1 cellular context compared by ENCODE assay signal in genomic region chr11:64894070-64894811, GRCh38.
TF ChIP-seq lines count a peak whose summit lies in the region.

No MANE protein-coding gene starts in this region.

TF ChIP-seq in IMR-90, 13 proteins besides CTCF, POLR2A, EP300 and RAD21 (continued from another document):
- TF ChIP-seq MAZ (IDR thresholded peaks at IDR 0.05; ENCODE audit: borderline replicate concordance, low read depth, low read length) = 0 out of 2 replicates have a peak, but pooled peaks have one; percentile 42
- no peak for TF ChIP-seq BHLHE40 (IDR thresholded peaks at IDR 0.05; ENCODE audit: low read depth, low read length)
- peak; percentile 95 for TF ChIP-seq SMC3 (IDR thresholded peaks at IDR 0.05; ENCODE audit: low read depth, low read length)
- no peak for TF ChIP-seq CEBPB (IDR thresholded peaks at IDR 0.05; ENCODE audit: low read depth, low read length)
- TF ChIP-seq CHD1 (IDR thresholded peaks at IDR 0.05; ENCODE audit: low read depth, low read length) = no peak
